Comparison of ENCODE assay signal across 17 cellular contexts in the genomic region with DNA sequence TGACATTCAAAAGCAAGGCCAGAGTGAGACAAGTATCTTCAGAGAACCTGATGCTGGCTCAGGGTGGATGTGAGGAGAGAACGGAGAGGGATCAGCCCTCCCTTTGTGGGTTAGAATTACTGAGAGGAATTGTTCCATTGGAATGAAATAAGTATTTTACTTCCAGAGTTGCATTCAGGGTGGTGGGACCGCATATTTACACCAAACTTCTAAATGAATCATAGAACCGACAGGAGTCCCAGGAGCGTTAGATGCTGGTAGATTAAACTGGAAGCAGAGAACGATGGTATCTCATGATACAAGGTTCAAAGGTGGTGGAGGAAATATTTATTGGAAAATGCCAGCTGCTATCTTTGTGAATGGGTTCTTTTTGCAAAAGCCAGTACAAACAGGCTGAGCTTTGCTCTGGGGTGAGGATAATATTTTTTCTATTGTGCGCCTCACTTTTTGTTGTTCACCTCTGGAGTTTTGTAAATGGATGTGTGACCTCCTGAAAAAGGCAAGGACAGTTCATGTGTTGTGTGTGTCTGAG.
"Had no signal": no experiment of that assay in that cellular context is flagged by ENCODE, and none has a peak within 500 bp of the region (broad histone marks: within the 10 kb centered on the region; RNA-seq: fewer than 3 reads in every experiment).

No MANE protein-coding gene starts in this region.

- H3K27me3 ChIP-seq: body of pancreas, dorsolateral prefrontal cortex had no signal

- DNase-seq: activated CD4-positive, alpha-beta T cell treated with anti-CD3 and anti-CD28 coated beads, Interleukin-2, amount 10 ng/mL, durations not matched to agents 24 days and 14 days; activated CD8-positive, alpha-beta T cell treated with anti-CD3 and anti-CD28 coated beads for 36 hours; activated naive CD4-positive, alpha-beta T cell treated with anti-CD3 and anti-CD28 coated beads for 36 hours; activated T-cell treated with anti-CD3 and anti-CD28 coated beads, Interleukin-2, amount 50 U/mL, for 24 hours; body of pancreas; caudate nucleus; dorsolateral prefrontal cortex; foreskin melanocyte; midbrain; right cardiac atrium; stimulated activated naive CD8-positive, alpha-beta T cell treated with anti-CD3 and anti-CD28 coated beads, Interleukin-15, Interleukin-2, amounts not matched to agents 100 U/mL and 50 U/mL, for 24 hours; T1000; transverse colon had no signal

- H3K36me3 ChIP-seq: prostate gland, transverse colon had no signal

- H3K4me3 ChIP-seq: body of pancreas, dorsolateral prefrontal cortex, lung, prostate gland, transverse colon had no signal

- H3K9me3 ChIP-seq: body of pancreas, prostate gland, transverse colon had no signal

- H3K27ac Mint-ChIP-seq: activated CD4-positive, alpha-beta T cell treated with anti-CD3 and anti-CD28 coated beads, Interleukin-2, amount 10 ng/mL, durations not matched to agents 24 days and 14 days; activated CD8-positive, alpha-beta T cell treated with anti-CD3 and anti-CD28 coated beads for 36 hours; activated naive CD4-positive, alpha-beta T cell treated with anti-CD3 and anti-CD28 coated beads for 36 hours; activated T-cell treated with anti-CD3 and anti-CD28 coated beads, Interleukin-2, amount 50 U/mL, for 24 hours; activated T-helper 2 cell treated with anti-CD3 and anti-CD28 coated beads, Interferon-gamma antibody, Interleukin-2, Interleukin-4, amounts not matched to agents 10 μg/mL and 5 μg/mL and 100 μg/mL, durations not matched to agents 14 hours and 24 hours and 36 hours had no signal

- ATAC-seq: activated CD8-positive, alpha-beta T cell treated with anti-CD3 and anti-CD28 coated beads for 36 hours; body of pancreas; left lobe of liver; right cardiac atrium; stimulated activated naive CD8-positive, alpha-beta T cell treated with anti-CD3 and anti-CD28 coated beads, Interleukin-15, Interleukin-2, amounts not matched to agents 100 U/mL and 50 U/mL, for 24 hours had no signal

- H3K27me3 Mint-ChIP-seq: activated CD8-positive, alpha-beta T cell treated with anti-CD3 and anti-CD28 coated beads for 36 hours; activated T-cell treated with anti-CD3 and anti-CD28 coated beads, Interleukin-2, amount 50 U/mL, for 24 hours had no signal

- H3K4me3 Mint-ChIP-seq: activated CD4-positive, alpha-beta T cell treated with anti-CD3 and anti-CD28 coated beads, Interleukin-2, amount 10 ng/mL, durations not matched to agents 24 days and 14 days; activated CD8-positive, alpha-beta T cell treated with anti-CD3 and anti-CD28 coated beads for 36 hours; activated naive CD4-positive, alpha-beta T cell treated with anti-CD3 and anti-CD28 coated beads for 36 hours; activated T-cell treated with anti-CD3 and anti-CD28 coated beads, Interleukin-2, amount 50 U/mL, for 24 hours had no signal

- H3K4me1 Mint-ChIP-seq: activated CD4-positive, alpha-beta T cell treated with anti-CD3 and anti-CD28 coated beads, Interleukin-2, amount 10 ng/mL, durations not matched to agents 24 days and 14 days had no signal

- H3K27ac ChIP-seq: prostate gland, transverse colon had no signal

- H3K9me3 Mint-ChIP-seq: activated CD4-positive, alpha-beta T cell treated with anti-CD3 and anti-CD28 coated beads, Interleukin-2, amount 10 ng/mL, durations not matched to agents 24 days and 14 days; activated CD8-positive, alpha-beta T cell treated with anti-CD3 and anti-CD28 coated beads for 36 hours; activated naive CD4-positive, alpha-beta T cell treated with anti-CD3 and anti-CD28 coated beads for 36 hours; activated T-cell treated with anti-CD3 and anti-CD28 coated beads, Interleukin-2, amount 50 U/mL, for 24 hours; activated T-helper 2 cell treated with anti-CD3 and anti-CD28 coated beads, Interferon-gamma antibody, Interleukin-2, Interleukin-4, amounts not matched to agents 10 μg/mL and 5 μg/mL and 100 μg/mL, durations not matched to agents 14 hours and 24 hours and 36 hours had no signal

- H3K4me1 ChIP-seq: prostate gland had no signal
